10 cellular contexts compared by ENCODE assay signal in the genomic region with DNA sequence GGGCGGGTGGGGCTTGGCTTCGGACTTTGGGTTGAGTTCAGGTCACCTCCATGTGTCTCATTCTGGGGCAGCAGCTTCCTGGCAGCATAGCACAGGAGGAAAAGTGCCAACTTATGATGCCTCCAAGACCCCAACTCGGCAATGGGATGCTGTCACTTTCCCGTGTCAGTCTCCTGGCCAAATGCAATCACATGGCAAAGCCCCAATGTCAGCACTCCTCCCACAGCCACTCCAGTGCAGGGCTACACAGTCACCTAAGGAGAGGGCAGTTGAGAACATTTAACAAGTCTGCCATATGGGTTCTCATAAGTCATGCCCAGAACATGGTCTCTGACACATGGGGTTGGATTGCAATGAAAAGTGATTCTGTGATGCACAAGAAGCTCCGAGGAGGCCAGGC. TPM values are rescaled to one million over a fixed set of nuclear protein-coding genes. Genes with fewer than 3 reads are reported as not detected.
DNase-seq lines count a peak whose midpoint lies in the region; TF ChIP-seq lines count a peak whose summit lies in the region.
"Had no signal": no experiment of that assay in that cellular context is flagged by ENCODE, and none has a peak within 500 bp of the region (broad histone marks: within the 10 kb centered on the region; RNA-seq: fewer than 3 reads in every experiment).

No MANE protein-coding gene starts in this region.

- no peaks in the 10 kb centered on the region for H3K36me3 ChIP-seq in right atrium auricular region
- H3K36me3 ChIP-seq: neutrophil had no signal

- peaks cover 78% of the 10 kb centered on the region for H3K4me1 Mint-ChIP-seq in chondrocyte (ENCODE audit: low read depth)

- no peaks in the 10 kb centered on the region for H3K36me3 Mint-ChIP-seq in chondrocyte (ENCODE audit: low read depth)

- H3K27me3 Mint-ChIP-seq in chondrocyte (ENCODE audit: low read depth), result no peaks in the 10 kb centered on the region

- no peak overlapping the region for H3K4me3 ChIP-seq in right atrium auricular region

- no peaks in the 10 kb centered on the region for H3K9me3 Mint-ChIP-seq in chondrocyte (ENCODE audit: low read depth)

- H3K9me3 ChIP-seq in right atrium auricular region, result no peaks in the 10 kb centered on the region
- H3K9me3 ChIP-seq: neutrophil had no signal

- DNase-seq in A172 (ENCODE audit: low spot score), result peak; percentile 28
- DNase-seq in M059J (ENCODE audit: low read depth), result peak; percentile 57
- DNase-seq in chondrocyte (ENCODE audit: low spot score), result no peak
- DNase-seq in right atrium auricular region (ENCODE audit: low spot score), result peak; percentile 68
- DNase-seq in inferior parietal cortex (ENCODE audit: extremely low spot score), result no peak
- DNase-seq in ecto neural progenitor cell (ENCODE audit: low spot score), result no peak
- no peak for DNase-seq in GF-D8 (lab: John Stamatoyannopoulos, UW)
- no peak for DNase-seq in anterior cingulate cortex (lab: John Stamatoyannopoulos, UW)
- DNase-seq: activated gamma-delta T cell treated with Interleukin-2 at 50 U/mL for 16 hours had no signal

- TF ChIP-seq CTCF in chondrocyte (IDR thresholded peaks at IDR 0.05) (no peak), right atrium auricular region (IDR thresholded peaks at IDR 0.05) (no peak)

- peaks cover 0 to 53% of the 10 kb centered on the region in 2 donors for H3K4me1 ChIP-seq in right atrium auricular region

- H3K27ac ChIP-seq in right atrium auricular region, result peak overlapping the region; percentile 47 to 73
- H3K27ac ChIP-seq: neutrophil had no signal

- H3K27ac Mint-ChIP-seq in chondrocyte (ENCODE audit: unreplicated experiment), result peak overlapping the region; percentile 97

- no peak overlapping the region for H3K4me3 Mint-ChIP-seq in chondrocyte (ENCODE audit: unreplicated experiment)

- no peaks in the 10 kb centered on the region for H3K27me3 ChIP-seq in right atrium auricular region
- H3K27me3 ChIP-seq: neutrophil had no signal

RNA-seq across cellular contexts. Expression of gene ELK3, which starts 26.7 kb away (rescaled TPM):
- total RNA-seq in A172 (2014; rRNA removed; shearing (Covaris generic)), result 30.9 TPM in 2 replicates
- total RNA-seq in M059J (2014; rRNA removed; shearing (Covaris generic)), result 20.9 and 34.9 TPM in 2 replicates
- total RNA-seq in chondrocyte, result 37.1 to 62.1 TPM (median 38.8 TPM) in 3 replicates
- 10 to 100 TPM; 15.1 to 16.3 TPM for total RNA-seq in right atrium auricular region

Comparison
In these comparisons a context has a peak if more than half of its experiments do, and no peak if none do; other contexts are left out.
1. DNase-seq: peak in A172 (single experiment), M059J (single experiment) and right atrium auricular region (single experiment); none in chondrocyte (single experiment), inferior parietal cortex (single experiment), ecto neural progenitor cell (single experiment), GF-D8 (single experiment) and anterior cingulate cortex (0 of 58).